8 cellular contexts compared by ENCODE assay signal in genomic region chr1:7401814-7402547, GRCh38.
DNase-seq lines count a peak whose midpoint lies in the region; ATAC-seq and TF ChIP-seq lines count a peak whose summit lies in the region.

No MANE protein-coding gene starts in this region.

- peaks cover 25% of the 10 kb centered on the region for H3K27me3 Mint-ChIP-seq in activated T-cell treated with anti-CD3 and anti-CD28 coated beads, Interleukin-2, amount 50 U/mL, for 72 hours (ENCODE audit: low read depth)

- H3K27ac ChIP-seq in HUES6 (ENCODE audit: low read depth, low read length), result peak overlapping the region; percentile 0; the same call in 1 of the 2 replicates

- H3K27me3 ChIP-seq in HUES6 (ENCODE audit: control insufficient read depth, insufficient read depth, low read length), result no peaks in the 10 kb centered on the region

- no peaks in the 10 kb centered on the region for H3K36me3 Mint-ChIP-seq in activated T-cell treated with anti-CD3 and anti-CD28 coated beads, Interleukin-2, amount 50 U/mL, for 72 hours (ENCODE audit: insufficient read depth in 2 of 2)

- peaks cover 19% of the 10 kb centered on the region for H3K4me1 ChIP-seq in HUES6 (ENCODE audit: control insufficient read depth, insufficient read depth, low read length)
- H3K4me1 ChIP-seq in mucosa of descending colon (ENCODE audit: low read depth), result no peaks in the 10 kb centered on the region

- H3K9ac ChIP-seq in HUES6 (ENCODE audit: low read length), result peak overlapping the region; percentile 15

- no peaks in the 10 kb centered on the region for H3K36me3 ChIP-seq in HUES6 (ENCODE audit: control insufficient read depth, insufficient read depth, low read length)
- no peaks in the 10 kb centered on the region for H3K36me3 ChIP-seq in mucosa of descending colon (ENCODE audit: low read depth)

- ATAC-seq in mucosa of descending colon, result peak; percentile 93
- no peak for ATAC-seq in activated T-cell treated with anti-CD3 and anti-CD28 coated beads, Interleukin-2, amount 50 U/mL, for 72 hours (replicated peaks in 1 of 2)
- ATAC-seq in GM21447 (IDR thresholded peaks at IDR 0.05; ENCODE audit: unreplicated experiment), result no peak

- DNase-seq in Ammon's horn (ENCODE audit: low spot score) (peak; percentile 52), choroid plexus epithelial cell (ENCODE audit: low read depth) (peak; percentile 99), mucosa of descending colon (no peak), KBM-7 (no peak), NCI-H2171 treated with DMSO at 0.1 percent for 48 hours (lab: John Stamatoyannopoulos, UW) (no peak)
- DNase-seq in activated T-cell treated with anti-CD3 and anti-CD28 coated beads, Interleukin-2, amount 50 U/mL, for 72 hours, result no peak

- no peak overlapping the region for H3K4me3 Mint-ChIP-seq in activated T-cell treated with anti-CD3 and anti-CD28 coated beads, Interleukin-2, amount 50 U/mL, for 72 hours

- intact Hi-C loops in mucosa of descending colon (cut with DNase I, micrococcal nuclease), result no loop called here

- peaks cover 5% of the 10 kb centered on the region for H3K4me1 Mint-ChIP-seq in activated T-cell treated with anti-CD3 and anti-CD28 coated beads, Interleukin-2, amount 50 U/mL, for 72 hours (ENCODE audit: low read depth)

- H3K27ac Mint-ChIP-seq in activated T-cell treated with anti-CD3 and anti-CD28 coated beads, Interleukin-2, amount 50 U/mL, for 72 hours, result no peak overlapping the region

- H3K9me3 Mint-ChIP-seq in activated T-cell treated with anti-CD3 and anti-CD28 coated beads, Interleukin-2, amount 50 U/mL, for 72 hours, result peaks cover 0 to 2% of the 10 kb centered on the region in 2 donors

- H3K4me3 ChIP-seq in HUES6 (ENCODE audit: low read depth, low read length) (no peak overlapping the region), choroid plexus epithelial cell (ENCODE audit: low read depth, low read length) (no peak overlapping the region), mucosa of descending colon (no peak overlapping the region)

- no peak for TF ChIP-seq CTCF in choroid plexus epithelial cell (conservative IDR thresholded peaks at IDR 0.05; ENCODE audit: low read depth, low read length)
- no peak for TF ChIP-seq CTCF in mucosa of descending colon (IDR thresholded peaks at IDR 0.05)

- H3K9me3 ChIP-seq in HUES6 (ENCODE audit: control insufficient read depth, insufficient read depth, low read depth, low read length) (peaks cover 17% of the 10 kb centered on the region), mucosa of descending colon (peaks cover 7% of the 10 kb centered on the region)

- in situ Hi-C loops in KBM-7 (cut with MboI; ENCODE audit: low pct_unique_long_range_greater_than_20kb, low sequenced_read_pairs), result no loop called here

Comparison
In these comparisons a context has a peak if more than half of its experiments do, and no peak if none do; other contexts are left out.
1. DNase-seq: peak in Ammon's horn (single experiment) and choroid plexus epithelial cell (single experiment); none in mucosa of descending colon (0 of 3), activated T-cell treated with anti-CD3 and anti-CD28 coated beads, Interleukin-2, amount 50 U/mL, for 72 hours (0 of 2), KBM-7 (single experiment) and NCI-H2171 treated with DMSO at 0.1 percent for 48 hours (single experiment).